ENCODE assay signal across 23 cellular contexts in genomic region chrX:43956034-43956433, GRCh38. TPM values are rescaled to one million over a fixed set of nuclear protein-coding genes. Genes with fewer than 3 reads are reported as not detected.
DNase-seq lines count a peak whose midpoint lies in the region; ATAC-seq, FAIRE-seq and TF ChIP-seq lines count a peak whose summit lies in the region.
"Had no signal": no experiment of that assay in that cellular context is flagged by ENCODE, and none has a peak within 500 bp of the region (broad histone marks: within the 10 kb centered on the region; RNA-seq: fewer than 3 reads in every experiment).

No MANE protein-coding gene starts in this region.

- H3K4me1 Mint-ChIP-seq in Caco-2 (ENCODE audit: low read depth, unreplicated experiment) = no peaks in the 10 kb centered on the region

- no peaks in the 10 kb centered on the region for H3K9me3 Mint-ChIP-seq in Caco-2 (ENCODE audit: unreplicated experiment)

- H3K9me3 ChIP-seq in PC-3 (ENCODE audit: low read length) = no peaks in the 10 kb centered on the region
- no peaks in the 10 kb centered on the region for H3K9me3 ChIP-seq in small intestine (ENCODE audit: control insufficient read depth, low read depth)
- H3K9me3 ChIP-seq in upper lobe of right lung = no peaks in the 10 kb centered on the region
- H3K9me3 ChIP-seq in Caco-2 = no peaks in the 10 kb centered on the region

- no peak overlapping the region for H3K27ac ChIP-seq in PC-3 (ENCODE audit: low read length)
- H3K27ac ChIP-seq in caudate nucleus (ENCODE audit: low read depth, low read length) = peak overlapping the region; percentile 8
- no peak overlapping the region for H3K27ac ChIP-seq in small intestine (ENCODE audit: low read depth in 1 of 2, low read length in 1 of 2)
- no peak overlapping the region for H3K27ac ChIP-seq in upper lobe of right lung
- H3K27ac ChIP-seq: GM23248 had no signal

- no peaks in the 10 kb centered on the region for H3K36me3 Mint-ChIP-seq in Caco-2 (ENCODE audit: insufficient read depth, unreplicated experiment)
- H3K36me3 Mint-ChIP-seq: CD4-positive, alpha-beta memory T cell had no signal

- intact Hi-C loops in PC-3 (cut with micrococcal nuclease) = loop anchor here (5.0 kb wide), 1 partner anchor 586 kb away; the partner anchor contains the start of gene FUNDC1
- intact Hi-C loops in upper lobe of right lung (cut with DNase I) = no loop called here
- intact Hi-C loops in Caco-2 (cut with micrococcal nuclease; ENCODE audit: unreplicated experiment) = no loop called here

- H2AFZ ChIP-seq in PC-3 (ENCODE audit: low read length) = no peak overlapping the region
- H2AFZ ChIP-seq: GM23248 had no signal

- no peaks in the 10 kb centered on the region for H3K9me2 ChIP-seq in PC-3 (replicated peaks; ENCODE audit: low read length)

- BruUV-seq in PC-3 (replicated peaks; lab: Mats Ljungman, UMichigan) = no TSS peak
- BruUV-seq in Caco-2 (replicated peaks; lab: Mats Ljungman, UMichigan) = no TSS peak

- DNase-seq in PC-3 = peak; percentile 42
- no peak for DNase-seq in caudate nucleus (lab: John Stamatoyannopoulos, UW)
- DNase-seq in small intestine = peak; percentile 59
- DNase-seq in upper lobe of right lung = no peak
- DNase-seq in SHP77 (lab: John Stamatoyannopoulos, UW) = no peak
- no peak for DNase-seq in Caco-2
- DNase-seq: C1 segment of cervical spinal cord; CD4-positive, alpha-beta memory T cell; COR-L47; DMS 273 treated with DMSO at 0.1 percent for 48 hours; DMS79; EL; GDM1; GM23248; H7; HCEC 1CT had no signal

- peaks cover 3% of the 10 kb centered on the region for H3K27me3 Mint-ChIP-seq in Caco-2 (ENCODE audit: insufficient read depth, unreplicated experiment)

- FAIRE-seq in small intestine (lab: Jason Lieb, UNC) = peak; percentile 36
- FAIRE-seq: GM12878, GM19239, H1 had no signal

- H3K4me1 ChIP-seq in PC-3 (ENCODE audit: insufficient read depth, low read length) = no peaks in the 10 kb centered on the region
- H3K4me1 ChIP-seq in small intestine (ENCODE audit: control insufficient read depth in 2 of 2, insufficient read depth in 1 of 2, low read depth in 1 of 2, low read length in 1 of 2) = no peaks in the 10 kb centered on the region
- no peaks in the 10 kb centered on the region for H3K4me1 ChIP-seq in upper lobe of right lung
- H3K4me1 ChIP-seq in Caco-2 = no peaks in the 10 kb centered on the region

- H3K9ac ChIP-seq in PC-3 (ENCODE audit: low read length) = no peak overlapping the region
- H3K9ac ChIP-seq: GM23248 had no signal

- H3K4me3 ChIP-seq in PC-3 (ENCODE audit: low read length) = no peak overlapping the region
- H3K4me3 ChIP-seq in small intestine (ENCODE audit: low read depth in 1 of 2, low read length in 2 of 2) = no peak overlapping the region
- no peak overlapping the region for H3K4me3 ChIP-seq in upper lobe of right lung
- no peak overlapping the region for H3K4me3 ChIP-seq in Caco-2 (ENCODE audit: low read depth, low read length)
- H3K4me3 ChIP-seq: GM12878, GM23248 had no signal

- TF ChIP-seq CTCF in PC-3 (conservative IDR thresholded peaks at IDR 0.05; ENCODE audit: low read depth, low read length) (no peak), upper lobe of right lung (IDR thresholded peaks at IDR 0.05) (no peak), Caco-2 (IDR thresholded peaks at IDR 0.05; ENCODE audit: insufficient read depth in 1 of 2, low read depth in 1 of 2, low read length in 1 of 2, severe bottlenecking in 1 of 2, unreplicated experiment in 1 of 2) (no peak)

- H3K79me2 ChIP-seq in PC-3 (ENCODE audit: low read length) = no peaks in the 10 kb centered on the region

- no peak overlapping the region for H3K4me3 Mint-ChIP-seq in Caco-2 (ENCODE audit: unreplicated experiment)
- H3K4me3 Mint-ChIP-seq: CD4-positive, alpha-beta memory T cell had no signal

- H3K27me3 ChIP-seq in PC-3 (ENCODE audit: low read length) (no peaks in the 10 kb centered on the region), small intestine (ENCODE audit: control insufficient read depth in 2 of 2, insufficient read depth in 2 of 2, low read length in 2 of 2) (peaks cover 0 to 2% of the 10 kb centered on the region in 2 donors), upper lobe of right lung (no peaks in the 10 kb centered on the region), Caco-2 (replicated peaks; ENCODE audit: control insufficient read depth, insufficient read depth, low read length) (no peaks in the 10 kb centered on the region)

- H3K27ac Mint-ChIP-seq in Caco-2 (ENCODE audit: unreplicated experiment) = no peak overlapping the region
- H3K27ac Mint-ChIP-seq: CD4-positive, alpha-beta memory T cell had no signal

- no peak overlapping the region for H3K4me2 ChIP-seq in PC-3 (ENCODE audit: low read length)

- CTCF ChIA-PET in PC-3 (lab: Charles Lee) = no interaction called here
- CTCF ChIA-PET in Caco-2 (lab: Charles Lee) = no interaction called here

- H3F3A ChIP-seq in PC-3 (ENCODE audit: low read length, unreplicated experiment) = no peaks in the 10 kb centered on the region

- H4K20me1 ChIP-seq in PC-3 (ENCODE audit: low read length) = no peaks in the 10 kb centered on the region

- POLR2A ChIA-PET in PC-3 (lab: Charles Lee; ENCODE audit: unreplicated experiment) (no interaction called here), Caco-2 (lab: Charles Lee) (no interaction called here)

- ATAC-seq in PC-3 = peak; percentile 60
- ATAC-seq in upper lobe of right lung = no peak
- ATAC-seq in HG02970 (IDR thresholded peaks at IDR 0.05; ENCODE audit: low FRiP score, unreplicated experiment) = no peak
- ATAC-seq: GM12878 had no signal

- H3K36me3 ChIP-seq in PC-3 (ENCODE audit: low read depth, low read length) (no peaks in the 10 kb centered on the region), small intestine (ENCODE audit: control insufficient read depth in 2 of 2, insufficient read depth in 2 of 2, low read length in 2 of 2) (no peaks in the 10 kb centered on the region), upper lobe of right lung (no peaks in the 10 kb centered on the region), Caco-2 (ENCODE audit: control insufficient read depth, insufficient read depth, low read length) (no peaks in the 10 kb centered on the region)

RNA-seq across cellular contexts. Expression of gene NDP, which starts 17.2 kb away (rescaled TPM):
- total RNA-seq in PC-3 (2014; rRNA removed) (1.6 and 4.4 TPM in 2 replicates), upper lobe of right lung (not detected), Caco-2 (2022) (0.37 and 0.48 TPM in 2 replicates)
- under 1 TPM in 1 of 3 donors, not detected in 2; 0.22 TPM for polyA plus RNA-seq in small intestine
- total RNA-seq: A172; A673; CD4-positive, alpha-beta memory T cell; GM12878; H7 had no signal
- polyA plus RNA-seq: BJ; CD4-positive, alpha-beta memory T cell had no signal

Comparison
In these comparisons a context has a peak if more than half of its experiments do, and no peak if none do; other contexts are left out.
1. DNase-seq: peak in PC-3 (single experiment) and small intestine (single experiment); none in caudate nucleus (0 of 61), upper lobe of right lung (single experiment), SHP77 (0 of 2) and Caco-2 (0 of 2).